In genomic region chr13:79591493-79591892, GRCh38 we compare ENCODE assay signal across 1 cellular context.
TF ChIP-seq lines count a peak whose summit lies in the region.

No MANE protein-coding gene starts in this region.

TF ChIP-seq in SK-N-SH, 30 proteins besides CTCF, POLR2A, EP300 and RAD21 (continued from another document):
- no peak for TF ChIP-seq REST (IDR thresholded peaks at IDR 0.05; ENCODE audit: low read depth, low read length)
